16 cellular contexts compared by ENCODE assay signal in genomic region chr4:152463562-152463961, GRCh38.
DNase-seq lines count a peak whose midpoint lies in the region; ATAC-seq, FAIRE-seq and TF ChIP-seq lines count a peak whose summit lies in the region.
"Had no signal": no experiment of that assay in that cellular context is flagged by ENCODE, and none has a peak within 500 bp of the region (broad histone marks: within the 10 kb centered on the region; RNA-seq: fewer than 3 reads in every experiment).

No MANE protein-coding gene starts in this region.

- H3K27ac Mint-ChIP-seq in activated T-cell treated with anti-CD3 and anti-CD28 coated beads, Interleukin-2, amount 50 U/mL, for 72 hours = peak overlapping the region; percentile 79
- H3K27ac Mint-ChIP-seq in astrocyte (ENCODE audit: unreplicated experiment) = peak overlapping the region; percentile 44
- peak overlapping the region; percentile 3 for H3K27ac Mint-ChIP-seq in stimulated activated effector memory CD8-positive, alpha-beta T cell treated with anti-CD3 and anti-CD28 coated beads, Interleukin-12 subunit alpha, Interleukin-12 subunit beta, amount 100 ng/mL, for 72 hours
- H3K27ac Mint-ChIP-seq: dendritic cell treated with granulocyte-macrophage colony-stimulating factor and Interleukin-4, amounts not matched to agents 40 ng/mL and 50 ng/mL, for 4 days had no signal

- H2AFZ ChIP-seq in OCI-LY1 (ENCODE audit: low read length) (no peak overlapping the region), astrocyte (ENCODE audit: low read depth, low read length) (no peak overlapping the region)

- peaks cover 0 to 2% of the 10 kb centered on the region in 2 donors for H3K9me3 Mint-ChIP-seq in activated T-cell treated with anti-CD3 and anti-CD28 coated beads, Interleukin-2, amount 50 U/mL, for 72 hours
- no peaks in the 10 kb centered on the region for H3K9me3 Mint-ChIP-seq in astrocyte (ENCODE audit: unreplicated experiment)
- no peaks in the 10 kb centered on the region for H3K9me3 Mint-ChIP-seq in stimulated activated effector memory CD8-positive, alpha-beta T cell treated with anti-CD3 and anti-CD28 coated beads, Interleukin-12 subunit alpha, Interleukin-12 subunit beta, amount 100 ng/mL, for 72 hours
- H3K9me3 Mint-ChIP-seq: dendritic cell treated with granulocyte-macrophage colony-stimulating factor and Interleukin-4, amounts not matched to agents 40 ng/mL and 50 ng/mL, for 4 days had no signal

- H4K20me1 ChIP-seq in OCI-LY1 (ENCODE audit: insufficient read depth, low read length) = no peaks in the 10 kb centered on the region
- peaks cover 12% of the 10 kb centered on the region for H4K20me1 ChIP-seq in astrocyte (ENCODE audit: insufficient read depth, low read length)

- H3F3A ChIP-seq in OCI-LY1 (ENCODE audit: insufficient read depth, low read length) = peaks cover 5% of the 10 kb centered on the region

- H3K36me3 Mint-ChIP-seq in activated T-cell treated with anti-CD3 and anti-CD28 coated beads, Interleukin-2, amount 50 U/mL, for 72 hours (ENCODE audit: insufficient read depth in 2 of 2) = peaks cover 0 to 2% of the 10 kb centered on the region in 2 donors
- H3K36me3 Mint-ChIP-seq in astrocyte (ENCODE audit: low read depth, unreplicated experiment) = peaks cover 2% of the 10 kb centered on the region
- no peaks in the 10 kb centered on the region for H3K36me3 Mint-ChIP-seq in stimulated activated effector memory CD8-positive, alpha-beta T cell treated with anti-CD3 and anti-CD28 coated beads, Interleukin-12 subunit alpha, Interleukin-12 subunit beta, amount 100 ng/mL, for 72 hours

- ATAC-seq in activated T-cell treated with anti-CD3 and anti-CD28 coated beads, Interleukin-2, amount 50 U/mL, for 72 hours (replicated peaks in 1 of 2) = no peak
- ATAC-seq in stimulated activated effector memory CD8-positive, alpha-beta T cell treated with anti-CD3 and anti-CD28 coated beads, Interleukin-12 subunit alpha, Interleukin-12 subunit beta, amount 100 ng/mL, for 72 hours = no peak

- no peaks in the 10 kb centered on the region for H3K9me2 ChIP-seq in OCI-LY1 (ENCODE audit: low read depth, low read length)

- H3K79me2 ChIP-seq in OCI-LY1 (ENCODE audit: insufficient read depth, low read length) = peaks cover 77% of the 10 kb centered on the region
- H3K79me2 ChIP-seq in astrocyte (ENCODE audit: insufficient read depth, low read length) = peaks cover 43% of the 10 kb centered on the region

- H3K4me1 ChIP-seq in OCI-LY1 (ENCODE audit: insufficient read depth, low read length, severe bottlenecking) (peaks cover 57% of the 10 kb centered on the region), astrocyte (ENCODE audit: insufficient read depth, low read length) (no peaks in the 10 kb centered on the region)

- H3K36me3 ChIP-seq in OCI-LY1 (ENCODE audit: insufficient read depth, low read length) = peaks cover 6% of the 10 kb centered on the region; the same call in 1 of the 2 replicates
- H3K36me3 ChIP-seq in astrocyte (ENCODE audit: insufficient read depth, low read length) = no peaks in the 10 kb centered on the region
- H3K36me3 ChIP-seq: esophagus muscularis mucosa had no signal

- H3K4me3 ChIP-seq in OCI-LY1 (ENCODE audit: low read depth, low read length, poor library complexity, severe bottlenecking) (no peak overlapping the region), astrocyte (ENCODE audit: insufficient read depth, low read depth, low read length) (no peak overlapping the region)
- H3K4me3 ChIP-seq: esophagus muscularis mucosa had no signal

- 0 out of 2 replicates have a peak, but pooled peaks cover 2% of the 10 kb centered on the region for H3K9me3 ChIP-seq in OCI-LY1 (ENCODE audit: low read length)
- no peaks in the 10 kb centered on the region for H3K9me3 ChIP-seq in astrocyte (ENCODE audit: insufficient read depth, low read depth, low read length)
- H3K9me3 ChIP-seq: esophagus muscularis mucosa had no signal

- H3K4me2 ChIP-seq in OCI-LY1 (ENCODE audit: low read length) = no peak overlapping the region
- no peak overlapping the region for H3K4me2 ChIP-seq in astrocyte (ENCODE audit: low read length)
- H3K4me2 ChIP-seq: KMS-11 had no signal

- no peak overlapping the region for H3K9ac ChIP-seq in OCI-LY1 (ENCODE audit: low read length)
- H3K9ac ChIP-seq in astrocyte (ENCODE audit: low read length) = no peak overlapping the region
- H3K9ac ChIP-seq: KMS-11 had no signal

- TF ChIP-seq CTCF in OCI-LY1 (IDR thresholded peaks at IDR 0.05; ENCODE audit: low read length) (no peak), astrocyte (IDR thresholded peaks at IDR 0.05; ENCODE audit: insufficient read depth, low read depth, low read length) (no peak)

- H3K4me3 Mint-ChIP-seq in activated T-cell treated with anti-CD3 and anti-CD28 coated beads, Interleukin-2, amount 50 U/mL, for 72 hours = peak overlapping the region; percentile 42 to 77
- H3K4me3 Mint-ChIP-seq in astrocyte (ENCODE audit: unreplicated experiment) = no peak overlapping the region
- peak overlapping the region; percentile 0 for H3K4me3 Mint-ChIP-seq in stimulated activated effector memory CD8-positive, alpha-beta T cell treated with anti-CD3 and anti-CD28 coated beads, Interleukin-12 subunit alpha, Interleukin-12 subunit beta, amount 100 ng/mL, for 72 hours
- H3K4me3 Mint-ChIP-seq: dendritic cell treated with granulocyte-macrophage colony-stimulating factor and Interleukin-4, amounts not matched to agents 40 ng/mL and 50 ng/mL, for 4 days had no signal

- no peaks in the 10 kb centered on the region for H3K27me3 Mint-ChIP-seq in activated T-cell treated with anti-CD3 and anti-CD28 coated beads, Interleukin-2, amount 50 U/mL, for 72 hours (ENCODE audit: low read depth)
- H3K27me3 Mint-ChIP-seq in astrocyte (ENCODE audit: low read depth, unreplicated experiment) = no peaks in the 10 kb centered on the region
- H3K27me3 Mint-ChIP-seq: dendritic cell treated with granulocyte-macrophage colony-stimulating factor and Interleukin-4, amounts not matched to agents 40 ng/mL and 50 ng/mL, for 4 days had no signal

- FAIRE-seq in astrocyte (lab: Jason Lieb, UNC) = no peak

- no peak for DNase-seq in activated T-cell treated with anti-CD3 and anti-CD28 coated beads, Interleukin-2, amount 50 U/mL, for 72 hours
- DNase-seq in activated T-cell treated with anti-CD3 and anti-CD28 coated beads for 4 hours (no peak), astrocyte (ENCODE audit: low read depth) (no peak), C1 segment of cervical spinal cord (lab: John Stamatoyannopoulos, UW) (no peak), hippocampal formation (lab: John Stamatoyannopoulos, UW) (no peak), midbrain (lab: John Stamatoyannopoulos, UW) (no peak)
- no peak for DNase-seq in stimulated activated effector memory CD8-positive, alpha-beta T cell treated with anti-CD3 and anti-CD28 coated beads, Interleukin-12 subunit alpha, Interleukin-12 subunit beta, amount 100 ng/mL, for 72 hours (ENCODE audit: low spot score in 2 of 2)
- DNase-seq: COR-L47; NCI-H146; NCI-H226; Right ventricle myocardium superior; stimulated activated CD4-positive, alpha-beta T cell treated with anti-CD3 and anti-CD28 coated beads, Interleukin-15, amount 100 ng/mL, for 24 hours had no signal

- H3K27me3 ChIP-seq in OCI-LY1 (ENCODE audit: insufficient read depth, low read length) = no peaks in the 10 kb centered on the region
- no peaks in the 10 kb centered on the region for H3K27me3 ChIP-seq in astrocyte (ENCODE audit: insufficient read depth, low read length)
- H3K27me3 ChIP-seq: esophagus muscularis mucosa had no signal

- H3K27ac ChIP-seq in OCI-LY1 (ENCODE audit: low read depth, low read length, poor library complexity, severe bottlenecking) = peak overlapping the region; percentile 63
- H3K27ac ChIP-seq in astrocyte (ENCODE audit: low read depth, low read length) = no peak overlapping the region
- H3K27ac ChIP-seq: esophagus muscularis mucosa, KMS-11 had no signal

- peaks cover 63% of the 10 kb centered on the region for H3K4me1 Mint-ChIP-seq in activated T-cell treated with anti-CD3 and anti-CD28 coated beads, Interleukin-2, amount 50 U/mL, for 72 hours (ENCODE audit: low read depth)
- peaks cover 32% of the 10 kb centered on the region for H3K4me1 Mint-ChIP-seq in astrocyte (ENCODE audit: low read depth, unreplicated experiment)
- H3K4me1 Mint-ChIP-seq in stimulated activated effector memory CD8-positive, alpha-beta T cell treated with anti-CD3 and anti-CD28 coated beads, Interleukin-12 subunit alpha, Interleukin-12 subunit beta, amount 100 ng/mL, for 72 hours = peaks cover 42% of the 10 kb centered on the region

Comparison
In these comparisons a context has a peak if more than half of its experiments do, and no peak if none do; other contexts are left out.
1. H3K27ac Mint-ChIP-seq: peak in every context shown above with its lines; median percentile 79 in activated T-cell treated with anti-CD3 and anti-CD28 coated beads, Interleukin-2, amount 50 U/mL, for 72 hours; 44 in astrocyte; 3 in stimulated activated effector memory CD8-positive, alpha-beta T cell treated with anti-CD3 and anti-CD28 coated beads, Interleukin-12 subunit alpha, Interleukin-12 subunit beta, amount 100 ng/mL, for 72 hours.